ENCODE assay signal across 26 cellular contexts in genomic region chr20:32602273-32602672, GRCh38.
"Had no signal": no experiment of that assay in that cellular context is flagged by ENCODE, and none has a peak within 500 bp of the region (broad histone marks: within the 10 kb centered on the region; RNA-seq: fewer than 3 reads in every experiment).

No MANE protein-coding gene starts in this region.

- H3K9ac ChIP-seq: KMS-11 had no signal

- H3K36me3 ChIP-seq: adrenal gland, MG63, Peyer's patch had no signal

- H3K27ac ChIP-seq: adrenal gland, KMS-11 had no signal

- H3K4me1 ChIP-seq: adrenal gland, Peyer's patch had no signal

- H3K9me3 ChIP-seq: adrenal gland, MG63, Peyer's patch had no signal

- H3K27me3 ChIP-seq: adrenal gland, MG63, Peyer's patch had no signal

- H3K4me3 ChIP-seq: adrenal gland, MG63, Peyer's patch had no signal

- DNase-seq: activated CD4-positive, alpha-beta T cell treated with anti-CD3 and anti-CD28 coated beads for 48 hours; activated CD4-positive, alpha-beta T cell treated with anti-CD3 and anti-CD28 coated beads, Interleukin-2, amount 50 U/mL, for 4 hours; activated CD4-positive, CD25-positive, alpha-beta regulatory T cell treated with anti-CD3 and anti-CD28 coated beads, Interleukin-2, amount 50 U/mL, for 72 hours; activated CD8-positive, alpha-beta memory T cell treated with anti-CD3 and anti-CD28 coated beads, Interleukin-2, amount 50 U/mL, for 48 hours; activated CD8-positive, alpha-beta T cell treated with anti-CD3 and anti-CD28 coated beads, Interleukin-2, amount 10 ng/mL, durations not matched to agents 7 days and 5 days; activated naive CD4-positive, alpha-beta T cell; activated T-cell treated with anti-CD3 and anti-CD28 coated beads, Interleukin-2, amount 50 U/mL, for 1 hour; MG63; NCI-H1092 treated with DMSO at 0.1 percent for 48 hours; NCI-H1417 treated with DMSO at 0.1 percent for 48 hours; NCI-H1694; NCI-H2029; NCI-H2107; NCI-H2171 treated with DMSO at 0.1 percent for 48 hours; NCI-H226; NCI-H526 treated with DMSO at 0.1 percent for 48 hours; NCI-H82; OCI-M1; Peyer's patch; SHP77 treated with DMSO at 0.1 percent for 48 hours; T-helper 17 cell; T-helper 9 cell had no signal

- H3K9me3 Mint-ChIP-seq: WTC11 had no signal

- H3K4me3 Mint-ChIP-seq: activated CD8-positive, alpha-beta T cell treated with anti-CD3 and anti-CD28 coated beads, Interleukin-2, amount 10 ng/mL, durations not matched to agents 7 days and 5 days; activated naive CD8-positive, alpha-beta T cell; T-helper 17 cell; WTC11 had no signal

- ATAC-seq: activated CD8-positive, alpha-beta T cell treated with anti-CD3 and anti-CD28 coated beads, Interleukin-2, amount 10 ng/mL, durations not matched to agents 7 days and 5 days; T-helper 17 cell; WTC11 had no signal

- H3K27ac Mint-ChIP-seq: activated CD8-positive, alpha-beta T cell treated with anti-CD3 and anti-CD28 coated beads, Interleukin-2, amount 10 ng/mL, durations not matched to agents 7 days and 5 days; activated naive CD8-positive, alpha-beta T cell; T-helper 17 cell; WTC11 had no signal

- H3K4me2 ChIP-seq: KMS-11 had no signal

- H3K27me3 Mint-ChIP-seq: activated naive CD8-positive, alpha-beta T cell had no signal

- H3K36me3 Mint-ChIP-seq: activated naive CD8-positive, alpha-beta T cell; WTC11 had no signal
